ENCODE assay signal across 7 cellular contexts in genomic region chr1:161037661-161038522, GRCh38. TPM values are rescaled to one million over a fixed set of nuclear protein-coding genes. Genes with fewer than 3 reads are reported as not detected.
DNase-seq lines count a peak whose midpoint lies in the region; ATAC-seq lines count a peak whose summit lies in the region.

No MANE protein-coding gene starts in this region.

- H3K36me3 Mint-ChIP-seq in IgD-negative memory B cell: peaks cover 2% of the 10 kb centered on the region
- peaks cover 44% of the 10 kb centered on the region for H3K36me3 Mint-ChIP-seq in activated T-helper 2 cell treated with anti-CD3 and anti-CD28 coated beads, Interferon-gamma antibody, Interleukin-2, Interleukin-4, amounts not matched to agents 10 μg/mL and 5 μg/mL and 100 μg/mL, durations not matched to agents 14 hours and 24 hours and 36 hours (ENCODE audit: low read depth)

- no peaks in the 10 kb centered on the region for H3K9me3 Mint-ChIP-seq in IgD-negative memory B cell
- H3K9me3 Mint-ChIP-seq in activated T-helper 2 cell treated with anti-CD3 and anti-CD28 coated beads, Interferon-gamma antibody, Interleukin-2, Interleukin-4, amounts not matched to agents 10 μg/mL and 5 μg/mL and 100 μg/mL, durations not matched to agents 14 hours and 24 hours and 36 hours: no peaks in the 10 kb centered on the region
- H3K9me3 Mint-ChIP-seq in stimulated activated naive CD8-positive, alpha-beta T cell treated with anti-CD3 and anti-CD28 coated beads, Interleukin-15, amount 100 ng/mL, for 72 hours: no peaks in the 10 kb centered on the region

- ATAC-seq in stimulated activated naive CD8-positive, alpha-beta T cell treated with anti-CD3 and anti-CD28 coated beads, Interleukin-15, amount 100 ng/mL, for 72 hours: no peak
- no peak for ATAC-seq in GM18520 (IDR thresholded peaks at IDR 0.05; ENCODE audit: unreplicated experiment)

- no peaks in the 10 kb centered on the region for H3K27me3 Mint-ChIP-seq in IgD-negative memory B cell
- no peaks in the 10 kb centered on the region for H3K27me3 Mint-ChIP-seq in activated T-helper 2 cell treated with anti-CD3 and anti-CD28 coated beads, Interferon-gamma antibody, Interleukin-2, Interleukin-4, amounts not matched to agents 10 μg/mL and 5 μg/mL and 100 μg/mL, durations not matched to agents 14 hours and 24 hours and 36 hours (ENCODE audit: low read depth)
- H3K27me3 Mint-ChIP-seq in stimulated activated naive CD8-positive, alpha-beta T cell treated with anti-CD3 and anti-CD28 coated beads, Interleukin-15, amount 100 ng/mL, for 72 hours: no peaks in the 10 kb centered on the region

- peak overlapping the region; percentile 85 to 98 (median 92) for H3K4me3 Mint-ChIP-seq in IgD-negative memory B cell
- peak overlapping the region; percentile 90 for H3K4me3 Mint-ChIP-seq in activated T-helper 2 cell treated with anti-CD3 and anti-CD28 coated beads, Interferon-gamma antibody, Interleukin-2, Interleukin-4, amounts not matched to agents 10 μg/mL and 5 μg/mL and 100 μg/mL, durations not matched to agents 14 hours and 24 hours and 36 hours (ENCODE audit: low read depth)
- H3K4me3 Mint-ChIP-seq in stimulated activated naive CD8-positive, alpha-beta T cell treated with anti-CD3 and anti-CD28 coated beads, Interleukin-15, amount 100 ng/mL, for 72 hours: peak overlapping the region; percentile 92 to 99

- intact Hi-C loops in activated T-helper 2 cell treated with anti-CD3 and anti-CD28 coated beads, Interferon-gamma antibody, Interleukin-2, Interleukin-4, amounts not matched to agents 10 μg/mL and 5 μg/mL and 100 μg/mL, durations not matched to agents 14 hours and 24 hours and 36 hours (cut with micrococcal nuclease): no loop called here

- DNase-seq in activated T-helper 2 cell treated with anti-CD3 and anti-CD28 coated beads, Interferon-gamma antibody, Interleukin-2, Interleukin-4, amounts not matched to agents 10 μg/mL and 5 μg/mL and 100 μg/mL, durations not matched to agents 14 hours and 24 hours and 36 hours (ENCODE audit: low spot score): no peak
- DNase-seq in iPS-NIHi11 (ENCODE audit: low spot score): peak; percentile 37
- DNase-seq in stimulated activated naive CD8-positive, alpha-beta T cell treated with anti-CD3 and anti-CD28 coated beads, Interleukin-15, amount 100 ng/mL, for 72 hours: no peak
- DNase-seq in NCI-H524 (lab: John Stamatoyannopoulos, UW): no peak
- no peak for DNase-seq in superior temporal gyrus (ENCODE audit: extremely low spot score)

- H3K27ac Mint-ChIP-seq in IgD-negative memory B cell: peak overlapping the region; percentile 81 to 98 (median 90)
- H3K27ac Mint-ChIP-seq in activated T-helper 2 cell treated with anti-CD3 and anti-CD28 coated beads, Interferon-gamma antibody, Interleukin-2, Interleukin-4, amounts not matched to agents 10 μg/mL and 5 μg/mL and 100 μg/mL, durations not matched to agents 14 hours and 24 hours and 36 hours: peak overlapping the region; percentile 22
- H3K27ac Mint-ChIP-seq in stimulated activated naive CD8-positive, alpha-beta T cell treated with anti-CD3 and anti-CD28 coated beads, Interleukin-15, amount 100 ng/mL, for 72 hours: peak overlapping the region in 1 of 2 donors; percentile 99

- H3K4me1 Mint-ChIP-seq in IgD-negative memory B cell: peaks cover 18 to 26% (median 20%) of the 10 kb centered on the region in 3 donors
- H3K4me1 Mint-ChIP-seq in activated T-helper 2 cell treated with anti-CD3 and anti-CD28 coated beads, Interferon-gamma antibody, Interleukin-2, Interleukin-4, amounts not matched to agents 10 μg/mL and 5 μg/mL and 100 μg/mL, durations not matched to agents 14 hours and 24 hours and 36 hours (ENCODE audit: low read depth): peaks cover 35% of the 10 kb centered on the region
- H3K4me1 Mint-ChIP-seq in stimulated activated naive CD8-positive, alpha-beta T cell treated with anti-CD3 and anti-CD28 coated beads, Interleukin-15, amount 100 ng/mL, for 72 hours: peaks cover 84% of the 10 kb centered on the region

RNA-seq across cellular contexts. Expression of gene TSTD1, which starts 0.9 kb away (rescaled TPM):
- polyA plus RNA-seq in IgD-negative memory B cell: 349 TPM
- total RNA-seq in activated T-helper 2 cell treated with anti-CD3 and anti-CD28 coated beads, Interferon-gamma antibody, Interleukin-2, Interleukin-4, amounts not matched to agents 10 μg/mL and 5 μg/mL and 100 μg/mL, durations not matched to agents 14 hours and 24 hours and 36 hours: 49.0 and 49.1 TPM in 2 replicates

RNA-seq across cellular contexts. Expression of gene USF1, which starts 7.9 kb away (rescaled TPM):
- polyA plus RNA-seq in IgD-negative memory B cell: 13.5 TPM
- 49.1 and 53.2 TPM in 2 replicates for total RNA-seq in activated T-helper 2 cell treated with anti-CD3 and anti-CD28 coated beads, Interferon-gamma antibody, Interleukin-2, Interleukin-4, amounts not matched to agents 10 μg/mL and 5 μg/mL and 100 μg/mL, durations not matched to agents 14 hours and 24 hours and 36 hours

RNA-seq across cellular contexts. Expression of gene F11R, which starts 16.9 kb away (rescaled TPM):
- 4.8 TPM for polyA plus RNA-seq in IgD-negative memory B cell
- 15.4 and 15.5 TPM in 2 replicates for total RNA-seq in activated T-helper 2 cell treated with anti-CD3 and anti-CD28 coated beads, Interferon-gamma antibody, Interleukin-2, Interleukin-4, amounts not matched to agents 10 μg/mL and 5 μg/mL and 100 μg/mL, durations not matched to agents 14 hours and 24 hours and 36 hours

RNA-seq across cellular contexts. Expression of gene ARHGAP30, which starts 31.8 kb away (rescaled TPM):
- 138 TPM for polyA plus RNA-seq in IgD-negative memory B cell
- 161 and 170 TPM in 2 replicates for total RNA-seq in activated T-helper 2 cell treated with anti-CD3 and anti-CD28 coated beads, Interferon-gamma antibody, Interleukin-2, Interleukin-4, amounts not matched to agents 10 μg/mL and 5 μg/mL and 100 μg/mL, durations not matched to agents 14 hours and 24 hours and 36 hours

RNA-seq across cellular contexts. Expression of gene NECTIN4, which starts 51.5 kb away (rescaled TPM):
- not detected for polyA plus RNA-seq in IgD-negative memory B cell
- total RNA-seq in activated T-helper 2 cell treated with anti-CD3 and anti-CD28 coated beads, Interferon-gamma antibody, Interleukin-2, Interleukin-4, amounts not matched to agents 10 μg/mL and 5 μg/mL and 100 μg/mL, durations not matched to agents 14 hours and 24 hours and 36 hours: 0.05 TPM in 1 of 2 replicates, not detected in the other
